14 cellular contexts compared by ENCODE assay signal in the genomic region with DNA sequence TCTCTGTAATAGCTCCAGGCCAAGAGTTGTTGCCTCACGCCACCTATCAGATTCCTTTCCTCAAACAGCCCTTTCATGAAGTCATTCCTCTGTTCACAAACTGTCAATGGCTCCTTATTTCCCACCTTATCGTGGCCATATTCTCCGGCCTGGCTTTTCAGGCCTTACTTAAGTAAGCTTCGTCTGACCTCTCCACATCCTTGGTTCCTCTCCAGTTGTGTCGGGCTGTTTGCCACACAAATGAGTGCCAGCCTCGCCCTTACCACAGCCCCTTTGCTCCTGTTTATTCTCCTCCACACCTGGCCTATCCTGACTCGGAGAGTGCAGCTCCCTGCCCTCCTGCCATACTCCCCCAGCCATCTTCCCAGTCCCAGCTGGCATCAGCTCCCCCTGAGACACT. TPM values are rescaled to one million over a fixed set of nuclear protein-coding genes. Genes with fewer than 3 reads are reported as not detected.
DNase-seq lines count a peak whose midpoint lies in the region; ATAC-seq, FAIRE-seq and TF ChIP-seq lines count a peak whose summit lies in the region.
"Had no signal": no experiment of that assay in that cellular context is flagged by ENCODE, and none has a peak within 500 bp of the region (broad histone marks: within the 10 kb centered on the region; RNA-seq: fewer than 3 reads in every experiment).

No MANE protein-coding gene starts in this region.

- TSS peak; percentile 68 for BruUV-seq in GM12878 (replicated peaks; lab: Mats Ljungman, UMichigan)

- peaks cover 30% of the 10 kb centered on the region for H3K27me3 Mint-ChIP-seq in nephron (ENCODE audit: low read depth)

- H3K9ac ChIP-seq in GM12878 (ENCODE audit: control insufficient read depth, insufficient read depth, low read length): no peak overlapping the region

- peak; percentile 53 for DNase-seq in right atrium auricular region (ENCODE audit: low spot score)
- DNase-seq in cardiac septum (ENCODE audit: low spot score): no peak
- no peak for DNase-seq in GM12878 (ENCODE audit: low read depth, low spot score)
- DNase-seq in prostate gland (ENCODE audit: low spot score): no peak
- DNase-seq in COLO668 (lab: John Stamatoyannopoulos, UW; ENCODE audit: unreplicated experiment): no peak
- no peak for DNase-seq in NCI-H1436 (lab: John Stamatoyannopoulos, UW)
- DNase-seq in urothelium cell line (ENCODE audit: low spot score): no peak
- DNase-seq: activated CD4-positive, alpha-beta T cell treated with anti-CD3 and anti-CD28 coated beads for 1 hour; left ventricle myocardium inferior; NCI-H1105 treated with DMSO at 0.1 percent for 48 hours; NCI-H510A treated with DMSO at 0.1 percent for 48 hours; Right ventricle myocardium superior had no signal

- SMC1A ChIA-PET in GM12878 (lab: Charles Lee; ENCODE audit: uncharacterized antibody, unreplicated experiment): interaction anchor here (1.9 kb wide), 1 partner anchor 200 kb away, joined by 6 read pairs; no protein-coding TSS in a partner anchor

- POLR2A ChIA-PET in GM12878 (lab: Charles Lee): interaction anchor here (0.7 to 1.0 kb wide), 2 partner anchors 12 to 77 kb away, joined by 3 to 4 read pairs; no protein-coding TSS in a partner anchor

- H2AFZ ChIP-seq in GM12878 (ENCODE audit: control insufficient read depth, low read depth, low read length): no peak overlapping the region

- H3K4me3 Mint-ChIP-seq in nephron: peak overlapping the region; percentile 76 to 82 (median 81)

- no peak for TF ChIP-seq EP300 in GM12878 (IDR thresholded peaks at IDR 0.05; ENCODE audit: borderline replicate concordance in 1 of 2, control insufficient read depth in 1 of 2, low read depth in 2 of 2, low read length in 2 of 2)

- H3K4me1 Mint-ChIP-seq in nephron: peaks cover 29% of the 10 kb centered on the region

- H3K4me3 ChIP-seq in right atrium auricular region: no peak overlapping the region
- no peak overlapping the region for H3K4me3 ChIP-seq in GM12878
- H3K4me3 ChIP-seq in prostate gland: no peak overlapping the region

- peaks cover 19% of the 10 kb centered on the region for H3K36me3 ChIP-seq in right atrium auricular region
- peaks cover 0 to 3% of the 10 kb centered on the region in 2 experiments; a peak in 2 of 4 replicates for H3K36me3 ChIP-seq in GM12878 (ENCODE audit: control insufficient read depth in 2 of 2, insufficient read depth in 2 of 2, low read length in 1 of 2)
- no peaks in the 10 kb centered on the region for H3K36me3 ChIP-seq in prostate gland

- H3K27ac Mint-ChIP-seq in nephron: peak overlapping the region in 1 of 3 experiments; percentile 45

- no peak overlapping the region for H3K27ac ChIP-seq in right atrium auricular region
- H3K27ac ChIP-seq in GM12878 (ENCODE audit: control insufficient read depth, insufficient read depth): no peak overlapping the region
- no peak overlapping the region for H3K27ac ChIP-seq in prostate gland
- H3K27ac ChIP-seq: left ventricle myocardium inferior had no signal

- TF ChIP-seq POLR2A in GM12878 (IDR thresholded peaks at IDR 0.05; ENCODE audit: low read depth, low read length) (no peak), prostate gland (IDR thresholded peaks at IDR 0.05) (no peak)

- H3K36me3 Mint-ChIP-seq in nephron (ENCODE audit: low read depth): peaks cover 11% of the 10 kb centered on the region

- RAD21 ChIA-PET in GM12878 (lab: Charles Lee; ENCODE audit: unreplicated experiment): interaction anchor here (1.6 to 3.9 kb wide), 5 partner anchors 9 to 201 kb away, joined by 3 to 21 read pairs (median 11); no protein-coding TSS in a partner anchor

- no peaks in the 10 kb centered on the region for H4K20me1 ChIP-seq in GM12878 (ENCODE audit: control insufficient read depth, insufficient read depth)

- no peaks in the 10 kb centered on the region for H3K27me3 ChIP-seq in right atrium auricular region
- H3K27me3 ChIP-seq in GM12878 (replicated peaks in 1 of 2; ENCODE audit: control insufficient read depth in 2 of 2, insufficient read depth in 2 of 2, low read length in 1 of 2): no peaks in the 10 kb centered on the region
- H3K27me3 ChIP-seq in prostate gland (replicated peaks; ENCODE audit: insufficient read depth): no peaks in the 10 kb centered on the region

- H3K4me1 ChIP-seq in right atrium auricular region: peaks cover 0 to 44% of the 10 kb centered on the region in 2 donors
- H3K4me1 ChIP-seq in GM12878 (ENCODE audit: control insufficient read depth, insufficient read depth, low read length): peaks cover 6% of the 10 kb centered on the region; the same call in 1 of the 2 replicates
- H3K4me1 ChIP-seq in prostate gland (replicated peaks): peaks cover 4% of the 10 kb centered on the region

- no peaks in the 10 kb centered on the region for H3K9me3 ChIP-seq in right atrium auricular region
- H3K9me3 ChIP-seq in GM12878 (replicated peaks; ENCODE audit: control insufficient read depth, insufficient read depth, low read length): no peaks in the 10 kb centered on the region
- H3K9me3 ChIP-seq in prostate gland: no peaks in the 10 kb centered on the region
- H3K9me3 ChIP-seq: left ventricle myocardium inferior had no signal

- FAIRE-seq in GM12878 (lab: Jason Lieb, UNC): no peak
- FAIRE-seq in urothelium cell line (lab: Jason Lieb, UNC): no peak
- FAIRE-seq: HTR-8/SVneo had no signal

- intact Hi-C loops in cardiac septum (cut with DNase I): no loop called here
- intact Hi-C loops in GM12878 (cut with micrococcal nuclease; ENCODE audit: unreplicated experiment): no loop called here
- intact Hi-C loops in prostate gland (cut with DNase I): no loop called here

- H3K79me2 ChIP-seq in GM12878 (ENCODE audit: control insufficient read depth, insufficient read depth, low read length): peaks cover 7% of the 10 kb centered on the region; the same call in 1 of the 2 replicates

- no peak overlapping the region for H3K4me2 ChIP-seq in GM12878 (ENCODE audit: control insufficient read depth, insufficient read depth)

- WGBS in GM12878 (ENCODE audit: insufficient coverage, insufficient replicate concordance, low lambda C conversion rate, missing lambda C conversion rate): 75% methylated on average over 7 of the region's 7 CpGs
- WGBS in prostate gland: 74% methylated on average over 7 of the region's 7 CpGs

- TF ChIP-seq CTCF in right atrium auricular region (IDR thresholded peaks at IDR 0.05) (no peak), GM12878 (IDR thresholded peaks at IDR 0.05 in 2 of 3, conservative IDR thresholded peaks at IDR 0.05 in 1 of 3; ENCODE audit: control insufficient read depth in 2 of 3, extremely low read depth in 1 of 3, insufficient read depth in 1 of 3, low read depth in 3 of 3, low read length in 3 of 3) (no peak), nephron (IDR thresholded peaks at IDR 0.05; ENCODE audit: unreplicated experiment in 3 of 3) (no peak), prostate gland (IDR thresholded peaks at IDR 0.05) (no peak)

- CTCF ChIA-PET in GM12878 (lab: Yijun Ruan, JAX): interaction anchor here (0.9 to 6.2 kb wide), 9 partner anchors 8 to 361 kb away, joined by 3 to 57 read pairs (median 7); partner anchors contain the start of gene ANKRD13B

- ATAC-seq in GM12878: no peak

- no peaks in the 10 kb centered on the region for H3K9me3 Mint-ChIP-seq in nephron

- no peak for TF ChIP-seq RAD21 in GM12878 (IDR thresholded peaks at IDR 0.05; ENCODE audit: insufficient read depth, low read depth, low read length)

- in situ Hi-C loops in GM12878 (cut with MboI): no loop called here

RNA-seq across cellular contexts. Expression of gene TP53I13, which starts 2.0 kb away (rescaled TPM):
- total RNA-seq in right atrium auricular region (10 to 100 TPM; 48.8 to 67.0 TPM), cardiac septum (31.9 TPM), GM12878 (2014; rRNA removed) (30.9 and 33.4 TPM in 2 replicates), GM12878 (2014; rRNA removed; fragmentation: Illumina TruSeq; extraction: Trizol) (8.6 and 10.4 TPM in 2 replicates), GM12878 (2021) (38.5 and 40.1 TPM in 2 replicates), prostate gland (10 to 100 TPM; 52.5 to 82.0 TPM)
- 36.6 and 40.4 TPM in 2 replicates for total RNA-seq in GM12878 (2013; cell fraction: nucleolus; rRNA removed)
- 5.4 TPM for polyA plus RNA-seq in GM12878 (2011; ENCODE audit: low read depth)
- polyA plus RNA-seq in GM12878 (2011; rRNA removed) (5.5 and 8.8 TPM in 2 replicates), GM12878 (2014; fragmentation: Illumina TruSeq; extraction: Trizol) (0.97 and 4.5 TPM in 2 replicates), GM12878 (2014; fragmentation: Nextera tagmentation; extraction: Ambion mirVana) (under 1 TPM in 1 of 2 experiments, not detected in 1; 0.31 TPM), GM12878 (2014; rRNA removed) (45.1 and 54.2 TPM in 2 replicates), GM12878 (2016; fragmentation: Nextera tagmentation; extraction: Ambion mirVana) (10 to 100 TPM; 19.5 to 22.9 TPM)
- polyA plus RNA-seq in GM12878 (2011; cell fraction: cytosol; rRNA removed): 9.9 and 18.4 TPM in 2 replicates
- 229 and 261 TPM in 2 replicates for polyA plus RNA-seq in GM12878 (2011; cell fraction: nucleus; rRNA removed)
- 25.2 and 26.9 TPM in 2 replicates for polyA plus RNA-seq in GM12878 (2012)
- 3.3 and 10.7 TPM in 2 replicates for polyA minus RNA-seq in GM12878 (2011; rRNA and poly(A)+ RNA removed)
- 4.1 and 7.7 TPM in 2 replicates for polyA minus RNA-seq in GM12878 (2011; cell fraction: cytosol; rRNA and poly(A)+ RNA removed)
- 26.0 and 38.0 TPM in 2 replicates for polyA minus RNA-seq in GM12878 (2011; cell fraction: nucleus; rRNA and poly(A)+ RNA removed)

RNA-seq across cellular contexts. Expression of gene ABHD15, which starts 3.7 kb away (rescaled TPM):
- total RNA-seq in right atrium auricular region (1 to 10 TPM; 9.0 to 9.5 TPM), cardiac septum (5.8 TPM), GM12878 (2014; rRNA removed) (6.5 and 7.5 TPM in 2 replicates), GM12878 (2014; rRNA removed; fragmentation: Illumina TruSeq; extraction: Trizol) (5.1 and 5.2 TPM in 2 replicates), GM12878 (2021) (9.0 and 9.2 TPM in 2 replicates), prostate gland (10 to 100 TPM in 1 of 2 donors, 1 to 10 TPM in 1; 9.1 to 14.8 TPM)
- 7.5 and 8.0 TPM in 2 replicates for total RNA-seq in GM12878 (2013; cell fraction: nucleolus; rRNA removed)
- polyA plus RNA-seq in GM12878 (2011; ENCODE audit: low read depth): 2.0 TPM
- polyA plus RNA-seq in GM12878 (2011; rRNA removed) (4.1 and 4.7 TPM in 2 replicates), GM12878 (2014; fragmentation: Illumina TruSeq; extraction: Trizol) (5.3 and 5.8 TPM in 2 replicates), GM12878 (2014; fragmentation: Nextera tagmentation; extraction: Ambion mirVana) (1 to 10 TPM; 2.1 to 2.6 TPM), GM12878 (2014; rRNA removed) (5.9 and 6.1 TPM in 2 replicates), GM12878 (2016; fragmentation: Nextera tagmentation; extraction: Ambion mirVana) (1 to 10 TPM; 2.6 to 3.9 TPM)
- polyA plus RNA-seq in GM12878 (2011; cell fraction: cytosol; rRNA removed): 4.1 and 5.8 TPM in 2 replicates
- polyA plus RNA-seq in GM12878 (2011; cell fraction: nucleus; rRNA removed): 5.9 and 6.4 TPM in 2 replicates
- 3.5 and 4.7 TPM in 2 replicates for polyA plus RNA-seq in GM12878 (2012)
- polyA minus RNA-seq in GM12878 (2011; rRNA and poly(A)+ RNA removed): 5.5 and 8.8 TPM in 2 replicates
- 3.5 and 3.7 TPM in 2 replicates for polyA minus RNA-seq in GM12878 (2011; cell fraction: cytosol; rRNA and poly(A)+ RNA removed)
- 3.4 and 6.5 TPM in 2 replicates for polyA minus RNA-seq in GM12878 (2011; cell fraction: nucleus; rRNA and poly(A)+ RNA removed)

RNA-seq across cellular contexts. Expression of gene GIT1, which starts 18.9 kb away (rescaled TPM):
- total RNA-seq in right atrium auricular region (10 to 100 TPM; 26.7 to 48.1 TPM), cardiac septum (36.2 TPM), GM12878 (2014; rRNA removed) (24.2 and 30.6 TPM in 2 replicates), GM12878 (2014; rRNA removed; fragmentation: Illumina TruSeq; extraction: Trizol) (15.4 and 16.1 TPM in 2 replicates), GM12878 (2021) (45.1 and 45.3 TPM in 2 replicates), prostate gland (10 to 100 TPM; 29.1 to 86.9 TPM)
- total RNA-seq in GM12878 (2013; cell fraction: nucleolus; rRNA removed): 31.4 and 40.8 TPM in 2 replicates
- 6.9 TPM for polyA plus RNA-seq in GM12878 (2011; ENCODE audit: low read depth)
- polyA plus RNA-seq in GM12878 (2011; rRNA removed) (11.3 and 25.6 TPM in 2 replicates), GM12878 (2014; fragmentation: Illumina TruSeq; extraction: Trizol) (20.0 and 32.4 TPM in 2 replicates), GM12878 (2014; fragmentation: Nextera tagmentation; extraction: Ambion mirVana) (under 1 TPM; 0.24 to 0.58 TPM), GM12878 (2014; rRNA removed) (33.7 and 34.2 TPM in 2 replicates), GM12878 (2016; fragmentation: Nextera tagmentation; extraction: Ambion mirVana) (1 to 10 TPM; 4.4 to 4.9 TPM)
- polyA plus RNA-seq in GM12878 (2011; cell fraction: cytosol; rRNA removed): 19.7 and 24.9 TPM in 2 replicates
- 76.5 and 89.1 TPM in 2 replicates for polyA plus RNA-seq in GM12878 (2011; cell fraction: nucleus; rRNA removed)
- 19.0 and 19.4 TPM in 2 replicates for polyA plus RNA-seq in GM12878 (2012)
- polyA minus RNA-seq in GM12878 (2011; rRNA and poly(A)+ RNA removed): 24.4 and 31.5 TPM in 2 replicates
- 15.8 and 24.1 TPM in 2 replicates for polyA minus RNA-seq in GM12878 (2011; cell fraction: cytosol; rRNA and poly(A)+ RNA removed)
- 33.0 and 56.8 TPM in 2 replicates for polyA minus RNA-seq in GM12878 (2011; cell fraction: nucleus; rRNA and poly(A)+ RNA removed)

RNA-seq across cellular contexts. Expression of gene ANKRD13B, which starts 22.4 kb away (rescaled TPM):
- total RNA-seq in right atrium auricular region (1 to 10 TPM; 6.6 to 8.3 TPM), cardiac septum (8.1 TPM), GM12878 (2014; rRNA removed) (7.1 and 8.5 TPM in 2 replicates), GM12878 (2014; rRNA removed; fragmentation: Illumina TruSeq; extraction: Trizol) (2.5 and 2.9 TPM in 2 replicates), GM12878 (2021) (14.0 and 15.0 TPM in 2 replicates), prostate gland (10 to 100 TPM in 1 of 2 donors, 1 to 10 TPM in 1; 2.7 to 30.0 TPM)
- total RNA-seq in GM12878 (2013; cell fraction: nucleolus; rRNA removed): 12.6 and 16.8 TPM in 2 replicates
- polyA plus RNA-seq in GM12878 (2011; ENCODE audit: low read depth): 0.56 TPM
- polyA plus RNA-seq in GM12878 (2011; rRNA removed) (1.3 and 3.0 TPM in 2 replicates), GM12878 (2014; fragmentation: Illumina TruSeq; extraction: Trizol) (1.5 and 4.0 TPM in 2 replicates), GM12878 (2014; fragmentation: Nextera tagmentation; extraction: Ambion mirVana) (under 1 TPM; 0.18 to 0.53 TPM), GM12878 (2014; rRNA removed) (14.9 and 15.9 TPM in 2 replicates), GM12878 (2016; fragmentation: Nextera tagmentation; extraction: Ambion mirVana) (1 to 10 TPM; 1.6 to 2.1 TPM)
- polyA plus RNA-seq in GM12878 (2011; cell fraction: cytosol; rRNA removed): 3.2 and 6.8 TPM in 2 replicates
- polyA plus RNA-seq in GM12878 (2011; cell fraction: nucleus; rRNA removed): 64.3 and 77.7 TPM in 2 replicates
- polyA plus RNA-seq in GM12878 (2012): 2.0 and 3.5 TPM in 2 replicates
- 2.6 and 5.8 TPM in 2 replicates for polyA minus RNA-seq in GM12878 (2011; rRNA and poly(A)+ RNA removed)
- 3.2 and 4.6 TPM in 2 replicates for polyA minus RNA-seq in GM12878 (2011; cell fraction: cytosol; rRNA and poly(A)+ RNA removed)
- 8.9 and 16.6 TPM in 2 replicates for polyA minus RNA-seq in GM12878 (2011; cell fraction: nucleus; rRNA and poly(A)+ RNA removed)

RNA-seq across cellular contexts. Expression of gene CORO6, which starts 52.2 kb away (rescaled TPM):
- total RNA-seq in right atrium auricular region (10 to 100 TPM; 65.0 to 87.6 TPM), cardiac septum (128 TPM), GM12878 (2014; rRNA removed) (2.6 and 3.6 TPM in 2 replicates), GM12878 (2014; rRNA removed; fragmentation: Illumina TruSeq; extraction: Trizol) (0.63 and 0.69 TPM in 2 replicates), GM12878 (2021) (3.2 and 3.7 TPM in 2 replicates), prostate gland (10 to 100 TPM; 23.4 to 33.5 TPM)
- total RNA-seq in GM12878 (2013; cell fraction: nucleolus; rRNA removed): 4.0 and 4.3 TPM in 2 replicates
- polyA plus RNA-seq in GM12878 (2011; ENCODE audit: low read depth): 0.80 TPM
- polyA plus RNA-seq in GM12878 (2011; rRNA removed) (0.69 and 0.87 TPM in 2 replicates), GM12878 (2014; fragmentation: Illumina TruSeq; extraction: Trizol) (1.3 and 1.9 TPM in 2 replicates), GM12878 (2014; fragmentation: Nextera tagmentation; extraction: Ambion mirVana) (under 1 TPM in 1 of 2 experiments, not detected in 1; 0.26 TPM), GM12878 (2014; rRNA removed) (5.0 and 5.4 TPM in 2 replicates), GM12878 (2016; fragmentation: Nextera tagmentation; extraction: Ambion mirVana) (1 to 10 TPM; 1.7 to 3.3 TPM)
- 0.60 and 0.99 TPM in 2 replicates for polyA plus RNA-seq in GM12878 (2011; cell fraction: cytosol; rRNA removed)
- 12.2 and 15.8 TPM in 2 replicates for polyA plus RNA-seq in GM12878 (2011; cell fraction: nucleus; rRNA removed)
- polyA plus RNA-seq in GM12878 (2012): 2.5 and 2.6 TPM in 2 replicates
- 0.72 and 1.2 TPM in 2 replicates for polyA minus RNA-seq in GM12878 (2011; rRNA and poly(A)+ RNA removed)
- not detected in 2 replicates for polyA minus RNA-seq in GM12878 (2011; cell fraction: cytosol; rRNA and poly(A)+ RNA removed)
- polyA minus RNA-seq in GM12878 (2011; cell fraction: nucleus; rRNA and poly(A)+ RNA removed): 1.6 and 2.0 TPM in 2 replicates
